ENCODE assay signal across 10 cellular contexts in genomic region chr20:18679020-18679419, GRCh38.
DNase-seq lines count a peak whose midpoint lies in the region; ATAC-seq, FAIRE-seq and TF ChIP-seq lines count a peak whose summit lies in the region.
"Had no signal": no experiment of that assay in that cellular context is flagged by ENCODE, and none has a peak within 500 bp of the region (broad histone marks: within the 10 kb centered on the region; RNA-seq: fewer than 3 reads in every experiment).

No MANE protein-coding gene starts in this region.

- H3K27me3 Mint-ChIP-seq in naive thymus-derived CD4-positive, alpha-beta T cell: no peaks in the 10 kb centered on the region

- intact Hi-C loops in naive thymus-derived CD4-positive, alpha-beta T cell (cut with micrococcal nuclease): no loop called here
- intact Hi-C loops in vagina (cut with DNase I): no loop called here

- H3K4me1 ChIP-seq in naive thymus-derived CD4-positive, alpha-beta T cell (ENCODE audit: control insufficient read depth in 2 of 2, insufficient read depth in 2 of 2, low read length in 2 of 2): no peaks in the 10 kb centered on the region
- no peaks in the 10 kb centered on the region for H3K4me1 ChIP-seq in vagina

- H3K9me3 Mint-ChIP-seq in naive thymus-derived CD4-positive, alpha-beta T cell: no peaks in the 10 kb centered on the region
- H3K9me3 Mint-ChIP-seq: activated T-helper 1 cell treated with anti-CD3 and anti-CD28 coated beads, Interleukin-12 subunit alpha, Interleukin-12 subunit beta, Interleukin-2, Interleukin-4 antibody, amounts not matched to agents 30 ng/mL and 10 ng/mL and 1 ng/mL, durations not matched to agents 14 hours and 24 hours and 36 hours had no signal

- POLR2A ChIA-PET in naive thymus-derived CD4-positive, alpha-beta T cell (lab: Charles Lee): no interaction called here

- no peaks in the 10 kb centered on the region for H3K9me3 ChIP-seq in naive thymus-derived CD4-positive, alpha-beta T cell (ENCODE audit: control insufficient read depth in 2 of 3, low read length in 3 of 3)
- H3K9me3 ChIP-seq in vagina: no peaks in the 10 kb centered on the region

- no peak overlapping the region for H3K27ac Mint-ChIP-seq in naive thymus-derived CD4-positive, alpha-beta T cell
- H3K27ac Mint-ChIP-seq: activated T-helper 1 cell treated with anti-CD3 and anti-CD28 coated beads, Interleukin-12 subunit alpha, Interleukin-12 subunit beta, Interleukin-2, Interleukin-4 antibody, amounts not matched to agents 30 ng/mL and 10 ng/mL and 1 ng/mL, durations not matched to agents 14 hours and 24 hours and 36 hours had no signal

- peak overlapping the region; percentile 14 for H3K27ac ChIP-seq in angular gyrus (ENCODE audit: low read depth, low read length)
- no peak overlapping the region for H3K27ac ChIP-seq in naive thymus-derived CD4-positive, alpha-beta T cell (ENCODE audit: low read depth, low read length)
- H3K27ac ChIP-seq in vagina: no peak overlapping the region
- H3K27ac ChIP-seq: SK-N-MC had no signal

- H3K36me3 Mint-ChIP-seq in naive thymus-derived CD4-positive, alpha-beta T cell: peaks cover 0 to 15% (median 0%) of the 10 kb centered on the region in 5 donors

- H3K4me3 ChIP-seq in naive thymus-derived CD4-positive, alpha-beta T cell (ENCODE audit: low read length): no peak overlapping the region
- no peak overlapping the region for H3K4me3 ChIP-seq in vagina
- H3K4me3 ChIP-seq: SK-N-MC had no signal

- H3K27me3 ChIP-seq in naive thymus-derived CD4-positive, alpha-beta T cell (ENCODE audit: control insufficient read depth in 2 of 2, insufficient read depth in 2 of 2, low read length in 2 of 2): no peaks in the 10 kb centered on the region
- H3K27me3 ChIP-seq in vagina: no peaks in the 10 kb centered on the region

- TF ChIP-seq POLR2A in vagina (IDR thresholded peaks at IDR 0.05): no peak

- no peak overlapping the region for H3K4me3 Mint-ChIP-seq in naive thymus-derived CD4-positive, alpha-beta T cell
- H3K4me3 Mint-ChIP-seq: activated T-helper 1 cell treated with anti-CD3 and anti-CD28 coated beads, Interleukin-12 subunit alpha, Interleukin-12 subunit beta, Interleukin-2, Interleukin-4 antibody, amounts not matched to agents 30 ng/mL and 10 ng/mL and 1 ng/mL, durations not matched to agents 14 hours and 24 hours and 36 hours had no signal

- peaks cover 0 to 14% (median 7%) of the 10 kb centered on the region in 7 donors for H3K4me1 Mint-ChIP-seq in naive thymus-derived CD4-positive, alpha-beta T cell

- no peak for FAIRE-seq in urothelium cell line (lab: Jason Lieb, UNC)

- CTCF ChIA-PET in naive thymus-derived CD4-positive, alpha-beta T cell (lab: Charles Lee): no interaction called here

- ATAC-seq in GM18867 (IDR thresholded peaks at IDR 0.05; ENCODE audit: unreplicated experiment) (peak; percentile 68), HG02759 (IDR thresholded peaks at IDR 0.05; ENCODE audit: unreplicated experiment) (no peak)
- ATAC-seq in naive thymus-derived CD4-positive, alpha-beta T cell: peak; percentile 69

- DNase-seq in NCI-H1092 (lab: John Stamatoyannopoulos, UW): peak; percentile 80
- no peak for DNase-seq in naive thymus-derived CD4-positive, alpha-beta T cell
- DNase-seq in urothelium cell line (ENCODE audit: low spot score): no peak
- DNase-seq in vagina (ENCODE audit: extremely low spot score in 2 of 2): no peak
- DNase-seq in islet precursor cell: no peak

- no peaks in the 10 kb centered on the region for H3K36me3 ChIP-seq in naive thymus-derived CD4-positive, alpha-beta T cell (ENCODE audit: control insufficient read depth in 2 of 3, insufficient read depth in 3 of 3, low read length in 3 of 3)
- peaks cover 0 to 5% of the 10 kb centered on the region in 2 donors for H3K36me3 ChIP-seq in vagina

- no peak for TF ChIP-seq CTCF in vagina (IDR thresholded peaks at IDR 0.05)
